Comparison of ENCODE assay signal across 8 cellular contexts in the genomic region with DNA sequence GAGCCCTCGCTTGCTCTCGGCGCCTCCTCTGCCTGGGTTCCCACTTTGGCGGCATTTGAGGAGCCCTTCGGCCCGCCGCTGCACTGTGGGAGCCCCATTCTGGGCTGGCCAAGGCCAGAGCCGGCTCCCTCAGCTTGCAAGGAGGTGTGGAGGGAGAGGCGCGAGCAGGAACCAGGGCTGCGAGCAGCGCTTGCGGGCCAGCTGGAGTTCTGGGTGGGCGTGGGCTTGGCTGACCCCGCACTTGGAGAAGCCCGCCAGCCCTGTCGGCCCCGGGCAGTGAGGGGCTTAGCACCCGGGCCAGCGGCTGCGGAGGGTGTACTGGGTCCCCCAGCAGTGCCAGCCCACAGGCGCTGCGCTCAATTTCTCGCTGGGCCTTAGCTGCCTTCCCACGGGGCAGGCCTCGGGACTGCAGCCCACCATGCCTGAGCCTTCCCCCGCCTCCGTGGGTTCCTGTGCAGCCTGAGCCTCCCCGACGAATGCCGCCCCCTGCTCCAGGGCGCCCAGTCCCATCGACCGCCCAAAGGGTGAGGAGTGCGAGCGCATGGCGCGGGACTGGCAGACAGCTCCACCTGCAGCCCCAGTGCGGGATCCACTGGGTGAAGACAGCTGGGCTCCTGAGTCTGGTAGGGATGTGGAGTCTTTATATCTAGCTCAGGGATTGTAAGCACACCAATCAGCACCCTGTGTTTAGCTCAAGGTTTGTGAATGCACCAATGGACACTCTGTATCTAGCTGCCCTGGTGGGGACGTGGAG. TPM values are rescaled to one million over a fixed set of nuclear protein-coding genes. Genes with fewer than 3 reads are reported as not detected.
"Had no signal": no experiment of that assay in that cellular context is flagged by ENCODE, and none has a peak within 500 bp of the region (broad histone marks: within the 10 kb centered on the region; RNA-seq: fewer than 3 reads in every experiment).

No MANE protein-coding gene starts in this region.

RNA-seq across cellular contexts. Expression of a gene that starts 11.7 kb away (rescaled TPM):
- total RNA-seq: LHCN-M2, MCF 10A, NCI-H460, OCI-LY7, PC-9, Peyer's patch, SJSA1 had no signal
- polyA plus RNA-seq: SK-N-SH had no signal
